ENCODE assay signal across 1 cellular context in genomic region chr11:36565033-36565610, GRCh38.
TF ChIP-seq lines count a peak whose summit lies in the region.

No MANE protein-coding gene starts in this region.

TF ChIP-seq in H1, 55 proteins besides CTCF, POLR2A, EP300 and RAD21:
- TF ChIP-seq CHD1 (IDR thresholded peaks at IDR 0.05; ENCODE audit: low read depth, low read length): no peak
- no peak for TF ChIP-seq HDAC6 (IDR thresholded peaks at IDR 0.05; ENCODE audit: low read depth, low read length)
- no peak for TF ChIP-seq CTBP2 (IDR thresholded peaks at IDR 0.05; ENCODE audit: borderline replicate concordance, insufficient read depth, insufficient read length, low read length)
